Comparison of ENCODE assay signal across 17 cellular contexts in the genomic region with DNA sequence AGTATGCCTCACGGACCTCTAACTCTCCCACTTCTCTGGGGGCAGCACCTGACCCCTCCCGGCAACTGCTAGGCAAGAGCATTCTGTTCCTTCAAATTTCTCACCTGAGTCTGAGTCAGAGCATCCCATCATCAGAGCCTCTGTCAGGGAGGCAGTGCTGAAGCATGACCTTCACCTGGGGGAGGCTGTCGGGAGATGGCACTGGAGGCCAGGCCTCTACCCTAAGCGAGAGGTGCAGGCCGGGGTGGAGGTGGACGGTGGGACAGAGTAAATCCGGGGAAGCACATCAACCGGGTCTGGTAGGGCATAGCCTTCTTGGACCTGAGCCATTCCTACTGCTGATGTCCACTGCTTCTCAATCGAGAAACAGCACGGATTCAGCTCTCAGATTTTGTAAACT.
DNase-seq lines count a peak whose midpoint lies in the region; ATAC-seq and TF ChIP-seq lines count a peak whose summit lies in the region.
"Had no signal": no experiment of that assay in that cellular context is flagged by ENCODE, and none has a peak within 500 bp of the region (broad histone marks: within the 10 kb centered on the region; RNA-seq: fewer than 3 reads in every experiment).

No MANE protein-coding gene starts in this region.

- peaks cover 6% of the 10 kb centered on the region; the same call in 1 of the 2 replicates for H3F3A ChIP-seq in Loucy (ENCODE audit: low read depth)

- intact Hi-C loops in lower lobe of right lung (cut with DNase I): no loop called here

- no peak overlapping the region for H3K27ac ChIP-seq in brain microvascular endothelial cell
- no peak overlapping the region for H3K27ac ChIP-seq in lower lobe of right lung

- peaks cover 6% of the 10 kb centered on the region for H3K36me3 Mint-ChIP-seq in T-helper 2 cell treated with Interferon-gamma antibody and Interleukin-4, amounts not matched to agents 5 μg/mL and 100 μg/mL, for 36 hours (ENCODE audit: low read depth)
- H3K36me3 Mint-ChIP-seq in chondrocyte (ENCODE audit: low read depth) (no peaks in the 10 kb centered on the region), osteocyte (ENCODE audit: unreplicated experiment) (peaks cover 2% of the 10 kb centered on the region)

- no peak overlapping the region for H3K9ac ChIP-seq in Loucy (ENCODE audit: low read depth, low read length, poor library complexity, severe bottlenecking)

- H3K4me1 ChIP-seq in Loucy (ENCODE audit: insufficient read depth, low read length, poor library complexity, severe bottlenecking): peaks cover 23% of the 10 kb centered on the region
- H3K4me1 ChIP-seq in lower lobe of right lung: peaks cover 29% of the 10 kb centered on the region

- H2AFZ ChIP-seq in Loucy (ENCODE audit: low read length): no peak overlapping the region

- peak overlapping the region; percentile 47 for H3K27ac Mint-ChIP-seq in T-helper 2 cell treated with Interferon-gamma antibody and Interleukin-4, amounts not matched to agents 5 μg/mL and 100 μg/mL, for 36 hours
- peak overlapping the region; percentile 74 for H3K27ac Mint-ChIP-seq in chondrocyte (ENCODE audit: unreplicated experiment)
- peak overlapping the region; percentile 62 for H3K27ac Mint-ChIP-seq in osteocyte (ENCODE audit: unreplicated experiment)

- H4K20me1 ChIP-seq in Loucy (ENCODE audit: insufficient read depth, low read length, poor library complexity, severe bottlenecking): no peaks in the 10 kb centered on the region

- TF ChIP-seq CTCF in Loucy (conservative IDR thresholded peaks at IDR 0.05; ENCODE audit: low read length) (no peak), chondrocyte (IDR thresholded peaks at IDR 0.05) (no peak), osteocyte (IDR thresholded peaks at IDR 0.05) (no peak), brain microvascular endothelial cell (IDR thresholded peaks at IDR 0.05; ENCODE audit: low read depth, low read length, missing control alignments) (no peak), lower lobe of right lung (IDR thresholded peaks at IDR 0.05) (no peak)

- H3K27me3 ChIP-seq in Loucy (ENCODE audit: insufficient read depth, low read length, poor library complexity, severe bottlenecking): no peaks in the 10 kb centered on the region
- no peaks in the 10 kb centered on the region for H3K27me3 ChIP-seq in brain microvascular endothelial cell (replicated peaks)
- H3K27me3 ChIP-seq in lower lobe of right lung (ENCODE audit: low read depth): no peaks in the 10 kb centered on the region
- H3K27me3 ChIP-seq: tibial artery had no signal

- peaks cover 36% of the 10 kb centered on the region for H3K4me1 Mint-ChIP-seq in T-helper 2 cell treated with Interferon-gamma antibody and Interleukin-4, amounts not matched to agents 5 μg/mL and 100 μg/mL, for 36 hours (ENCODE audit: low read depth)
- peaks cover 47% of the 10 kb centered on the region for H3K4me1 Mint-ChIP-seq in chondrocyte (ENCODE audit: low read depth)
- H3K4me1 Mint-ChIP-seq in osteocyte (ENCODE audit: unreplicated experiment): peaks cover 45% of the 10 kb centered on the region

- no peak for DNase-seq in T-helper 2 cell treated with Interferon-gamma antibody and Interleukin-4, amounts not matched to agents 5 μg/mL and 100 μg/mL, for 36 hours (ENCODE audit: low spot score)
- DNase-seq in T-helper 2 cell (no peak), chondrocyte (ENCODE audit: low spot score) (no peak), osteocyte (ENCODE audit: extremely low spot score, unreplicated experiment) (no peak), brain microvascular endothelial cell (no peak), lower lobe of right lung (no peak)
- DNase-seq: 8988T, heart left ventricle, KG1, NCI-H1694, NCI-H526 treated with DMSO at 0.1 percent for 48 hours, RPMI8226, small intestine, tibial artery had no signal

- H3K9me2 ChIP-seq in Loucy (replicated peaks; ENCODE audit: low read depth, low read length): no peaks in the 10 kb centered on the region

- in situ Hi-C loops in brain microvascular endothelial cell (cut with HindIII; ENCODE audit: low pct_ligation_motif_present, low sequenced_read_pairs): no loop called here

- H3K4me3 Mint-ChIP-seq in T-helper 2 cell treated with Interferon-gamma antibody and Interleukin-4, amounts not matched to agents 5 μg/mL and 100 μg/mL, for 36 hours: no peak overlapping the region
- peak overlapping the region; percentile 40 for H3K4me3 Mint-ChIP-seq in chondrocyte (ENCODE audit: unreplicated experiment)
- H3K4me3 Mint-ChIP-seq in osteocyte (ENCODE audit: unreplicated experiment): peak overlapping the region; percentile 35

- H3K9me3 Mint-ChIP-seq in T-helper 2 cell treated with Interferon-gamma antibody and Interleukin-4, amounts not matched to agents 5 μg/mL and 100 μg/mL, for 36 hours: no peaks in the 10 kb centered on the region
- no peaks in the 10 kb centered on the region for H3K9me3 Mint-ChIP-seq in chondrocyte (ENCODE audit: low read depth)
- no peaks in the 10 kb centered on the region for H3K9me3 Mint-ChIP-seq in osteocyte (ENCODE audit: unreplicated experiment)

- H3K9me3 ChIP-seq in Loucy (ENCODE audit: insufficient read depth, low read depth, low read length) (no peaks in the 10 kb centered on the region), lower lobe of right lung (no peaks in the 10 kb centered on the region)
- H3K9me3 ChIP-seq: heart left ventricle, tibial artery had no signal

- H3K79me2 ChIP-seq in Loucy (ENCODE audit: insufficient read depth, low read length): peaks cover 33% of the 10 kb centered on the region

- H3K4me3 ChIP-seq in Loucy (ENCODE audit: low read length, poor library complexity, severe bottlenecking) (peak overlapping the region; percentile 85), brain microvascular endothelial cell (ENCODE audit: low read depth, low read length) (no peak overlapping the region), lower lobe of right lung (no peak overlapping the region)

- no peak for ATAC-seq in lower lobe of right lung
- no peak for ATAC-seq in GM18505 (IDR thresholded peaks at IDR 0.05; ENCODE audit: unreplicated experiment)
- ATAC-seq: left lobe of liver had no signal

- no peaks in the 10 kb centered on the region for H3K36me3 ChIP-seq in Loucy (ENCODE audit: insufficient read depth, low read length)
- no peaks in the 10 kb centered on the region for H3K36me3 ChIP-seq in brain microvascular endothelial cell (replicated peaks)
- no peaks in the 10 kb centered on the region for H3K36me3 ChIP-seq in lower lobe of right lung
- H3K36me3 ChIP-seq: heart left ventricle, tibial artery had no signal

- H3K27me3 Mint-ChIP-seq in T-helper 2 cell treated with Interferon-gamma antibody and Interleukin-4, amounts not matched to agents 5 μg/mL and 100 μg/mL, for 36 hours (ENCODE audit: low read depth): peaks cover 12% of the 10 kb centered on the region
- H3K27me3 Mint-ChIP-seq in chondrocyte (ENCODE audit: low read depth) (no peaks in the 10 kb centered on the region), osteocyte (ENCODE audit: unreplicated experiment) (no peaks in the 10 kb centered on the region)

- peak overlapping the region; percentile 64 for H3K4me2 ChIP-seq in Loucy (ENCODE audit: low read depth, low read length, poor library complexity, severe bottlenecking)

- TF ChIP-seq POLR2A in GM18505 (IDR thresholded peaks at IDR 0.05; ENCODE audit: borderline replicate concordance, extremely low read depth, insufficient read depth, insufficient read length): no peak
